Comparison of ENCODE assay signal across 34 cellular contexts in genomic region chr6:165617528-165617927, GRCh38. TPM values are rescaled to one million over a fixed set of nuclear protein-coding genes. Genes with fewer than 3 reads are reported as not detected.
"Had no signal": no experiment of that assay in that cellular context is flagged by ENCODE, and none has a peak within 500 bp of the region (broad histone marks: within the 10 kb centered on the region; RNA-seq: fewer than 3 reads in every experiment).

No MANE protein-coding gene starts in this region.

- H3K27me3 Mint-ChIP-seq: activated CD4-positive, alpha-beta memory T cell treated with anti-CD3 and anti-CD28 coated beads, Interleukin-2, amount 10 ng/mL, durations not matched to agents 7 days and 5 days; activated CD8-positive, alpha-beta memory T cell treated with anti-CD3 and anti-CD28 coated beads, Interleukin-2, amount 10 ng/mL, durations not matched to agents 7 days and 5 days; activated naive CD8-positive, alpha-beta T cell treated with anti-CD3 and anti-CD28 coated beads for 36 hours had no signal

- ATAC-seq: activated CD8-positive, alpha-beta memory T cell treated with anti-CD3 and anti-CD28 coated beads, Interleukin-2, amount 10 ng/mL, durations not matched to agents 7 days and 5 days had no signal

- H3K9me3 Mint-ChIP-seq: activated naive CD8-positive, alpha-beta T cell treated with anti-CD3 and anti-CD28 coated beads for 36 hours had no signal

- H3K27ac ChIP-seq: ascending aorta, breast epithelium, KMS-11, PC-9, SJCRH30, SK-N-MC, WERI-Rb-1 had no signal

- H2AFZ ChIP-seq: PC-9 had no signal

- H3K4me2 ChIP-seq: KMS-11, PC-9 had no signal

- H3K4me1 Mint-ChIP-seq: activated CD4-positive, alpha-beta memory T cell treated with anti-CD3 and anti-CD28 coated beads, Interleukin-2, amount 10 ng/mL, durations not matched to agents 7 days and 5 days; activated CD8-positive, alpha-beta memory T cell treated with anti-CD3 and anti-CD28 coated beads, Interleukin-2, amount 10 ng/mL, durations not matched to agents 7 days and 5 days; activated naive CD8-positive, alpha-beta T cell treated with anti-CD3 and anti-CD28 coated beads for 36 hours had no signal

- H3K36me3 ChIP-seq: ascending aorta, breast epithelium, SJCRH30, WERI-Rb-1 had no signal

- H3K4me1 ChIP-seq: ascending aorta, breast epithelium, SJCRH30 had no signal

- H3K9ac ChIP-seq: KMS-11 had no signal

- DNase-seq: activated CD4-positive, alpha-beta memory T cell treated with anti-CD3 and anti-CD28 coated beads, Interleukin-2, amount 10 ng/mL, durations not matched to agents 7 days and 5 days; activated CD4-positive, alpha-beta T cell treated with anti-CD3 and anti-CD28 coated beads for 1 hour; activated CD4-positive, alpha-beta T cell treated with anti-CD3 and anti-CD28 coated beads for 48 hours; activated CD4-positive, CD25-positive, alpha-beta regulatory T cell; activated CD8-positive, alpha-beta memory T cell treated with anti-CD3 and anti-CD28 coated beads for 24 hours; activated CD8-positive, alpha-beta memory T cell treated with anti-CD3 and anti-CD28 coated beads, Interleukin-2, amount 10 ng/mL, durations not matched to agents 7 days and 5 days; activated CD8-positive, alpha-beta memory T cell treated with anti-CD3 and anti-CD28 coated beads, Interleukin-2, amount 50 U/mL, for 48 hours; activated effector memory CD4-positive, alpha-beta T cell treated with Interleukin-2 at 50 U/mL for 16 hours; activated naive CD4-positive, alpha-beta T cell; activated naive CD4-positive, alpha-beta T cell treated with anti-CD3 and anti-CD28 coated beads, Interleukin-2, amount 50 U/mL, for 16 hours; activated naive CD8-positive, alpha-beta T cell treated with anti-CD3 and anti-CD28 coated beads for 36 hours; activated T-cell treated with anti-CD3 and anti-CD28 coated beads, Interleukin-2, amount 50 U/mL, for 48 hours; amygdala; MM.1S; MV-4-11; NCI-H1092; NCI-H1436 treated with DMSO at 0.1 percent for 48 hours; NCI-H1694 treated with DMSO at 0.1 percent for 48 hours; NCI-H2029; NCI-H345; NCI-H524 treated with DMSO at 0.1 percent for 48 hours; NCI-H748 treated with DMSO at 0.1 percent for 48 hours; NK-92 treated with Interleukin-12 subunit alpha and Interleukin-12 subunit beta, amount 100 ng/mL, for 24 hours; PC-9; SHP77; SJCRH30; T1000; WERI-Rb-1 had no signal

- H3K36me3 Mint-ChIP-seq: activated CD8-positive, alpha-beta memory T cell treated with anti-CD3 and anti-CD28 coated beads, Interleukin-2, amount 10 ng/mL, durations not matched to agents 7 days and 5 days; activated naive CD8-positive, alpha-beta T cell treated with anti-CD3 and anti-CD28 coated beads for 36 hours had no signal

- H3K27ac Mint-ChIP-seq: activated CD4-positive, alpha-beta memory T cell treated with anti-CD3 and anti-CD28 coated beads, Interleukin-2, amount 10 ng/mL, durations not matched to agents 7 days and 5 days; activated CD8-positive, alpha-beta memory T cell treated with anti-CD3 and anti-CD28 coated beads, Interleukin-2, amount 10 ng/mL, durations not matched to agents 7 days and 5 days; activated naive CD8-positive, alpha-beta T cell treated with anti-CD3 and anti-CD28 coated beads for 36 hours had no signal

- H3K4me3 Mint-ChIP-seq: activated CD4-positive, alpha-beta memory T cell treated with anti-CD3 and anti-CD28 coated beads, Interleukin-2, amount 10 ng/mL, durations not matched to agents 7 days and 5 days; activated CD8-positive, alpha-beta memory T cell treated with anti-CD3 and anti-CD28 coated beads, Interleukin-2, amount 10 ng/mL, durations not matched to agents 7 days and 5 days; activated naive CD8-positive, alpha-beta T cell treated with anti-CD3 and anti-CD28 coated beads for 36 hours had no signal

- H3K27me3 ChIP-seq: ascending aorta, breast epithelium, SJCRH30 had no signal

- H3K4me3 ChIP-seq: ascending aorta, breast epithelium, PC-9, SJCRH30, SK-N-MC had no signal

- H3K9me3 ChIP-seq: ascending aorta, breast epithelium, SJCRH30 had no signal

RNA-seq across cellular contexts. Expression of gene PDE10A, which starts 45.5 kb away (rescaled TPM):
- total RNA-seq: activated CD4-positive, alpha-beta memory T cell treated with anti-CD3 and anti-CD28 coated beads, Interleukin-2, amount 10 ng/mL, durations not matched to agents 7 days and 5 days; activated CD8-positive, alpha-beta memory T cell treated with anti-CD3 and anti-CD28 coated beads, Interleukin-2, amount 10 ng/mL, durations not matched to agents 7 days and 5 days; activated naive CD8-positive, alpha-beta T cell treated with anti-CD3 and anti-CD28 coated beads for 36 hours; PC-9; T-helper 1 cell treated with Interleukin-12 subunit alpha and Interleukin-12 subunit beta and Interleukin-4 antibody, amounts not matched to agents 30 ng/mL and 1 ng/mL, for 36 hours; T-helper 2 cell treated with Interferon-gamma antibody and Interleukin-4, amounts not matched to agents 100 ng/mL and 5 ng/mL, for 36 hours had no signal
